Comparison of ENCODE assay signal across 1 cellular context in the genomic region with DNA sequence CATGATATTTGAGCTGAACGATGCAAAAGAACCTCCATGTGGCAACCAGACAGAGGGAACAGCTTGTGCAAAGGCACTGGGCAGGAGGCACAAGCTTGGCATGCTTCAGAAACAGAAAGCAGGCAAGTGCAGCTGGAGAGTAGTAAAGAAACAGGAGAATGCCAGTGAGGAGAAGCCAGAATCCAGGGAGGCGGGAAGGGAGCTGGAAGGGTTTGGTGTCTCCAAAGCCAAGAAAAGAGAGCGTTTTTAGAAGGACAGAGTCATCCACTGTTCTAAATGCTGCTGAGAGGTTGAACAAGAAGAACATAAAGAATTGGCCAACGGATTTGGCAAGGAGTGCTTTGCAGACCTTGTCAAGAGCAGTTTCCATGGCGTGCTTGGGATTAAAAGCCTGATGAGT.
TF ChIP-seq lines count a peak whose summit lies in the region.

No MANE protein-coding gene starts in this region.

TF ChIP-seq in HEK293, 187 proteins besides CTCF, POLR2A, EP300 and RAD21 (continued from another document):
- no peak for TF ChIP-seq ZNF518A (tag by site-specific recombination; conservative IDR thresholded peaks at IDR 0.05; ENCODE audit: low read depth)
- no peak for TF ChIP-seq ZNF341 (tag by site-specific recombination; IDR thresholded peaks at IDR 0.05; ENCODE audit: low read depth)
- TF ChIP-seq ZNF169 (tag by site-specific recombination; IDR thresholded peaks at IDR 0.05) = no peak
- no peak for TF ChIP-seq SETDB1 (IDR thresholded peaks at IDR 0.05; ENCODE audit: insufficient read length, low read length)
